Comparison of ENCODE assay signal across 16 cellular contexts in genomic region chr1:10662824-10663667, GRCh38.
A peak's percentile ranks its signal among the peaks of the same experiment; 100 is the strongest.
DNase-seq lines count a peak whose midpoint lies in the region; ATAC-seq and TF ChIP-seq lines count a peak whose summit lies in the region.
"Had no signal": no experiment of that assay in that cellular context is flagged by ENCODE, and none has a peak within 500 bp of the region (broad histone marks: within the 10 kb centered on the region; RNA-seq: fewer than 3 reads in every experiment).

No MANE protein-coding gene starts in this region.

- TF ChIP-seq POLR2A in esophagus muscularis mucosa (IDR thresholded peaks at IDR 0.05; ENCODE audit: low read depth), result no peak

- POLR2A ChIA-PET in RWPE1 (lab: Yijun Ruan, JAX; ENCODE audit: low non-redundant PET), result no interaction called here

- no peaks in the 10 kb centered on the region for H3K4me1 Mint-ChIP-seq in stimulated activated memory B cell treated with anti-CD40 and anti-IgM and Interleukin-4, amounts not matched to agents 10 μg/mL and 1 μg/mL and 100 μg/mL, for 72 hours

- no peaks in the 10 kb centered on the region for H3K9me3 Mint-ChIP-seq in stimulated activated memory B cell treated with anti-CD40 and anti-IgM and Interleukin-4, amounts not matched to agents 10 μg/mL and 1 μg/mL and 100 μg/mL, for 72 hours

- CTCF ChIA-PET in RWPE1 (lab: Yijun Ruan, JAX), result interaction anchor here (0.6 kb wide), 1 partner anchor 61 kb away, joined by 3 read pairs; no protein-coding TSS in a partner anchor

- intact Hi-C loops in esophagus muscularis mucosa (cut with DNase I), result no loop called here

- H3K27ac Mint-ChIP-seq in stimulated activated memory B cell treated with anti-CD40 and anti-IgM and Interleukin-4, amounts not matched to agents 10 μg/mL and 1 μg/mL and 100 μg/mL, for 72 hours, result no peak overlapping the region

- no peaks in the 10 kb centered on the region for H3K27me3 Mint-ChIP-seq in stimulated activated memory B cell treated with anti-CD40 and anti-IgM and Interleukin-4, amounts not matched to agents 10 μg/mL and 1 μg/mL and 100 μg/mL, for 72 hours

- peaks cover 54 to 84% (median 74%) of the 10 kb centered on the region in 4 donors for H3K4me1 ChIP-seq in esophagus muscularis mucosa
- H3K4me1 ChIP-seq in muscle layer of colon (ENCODE audit: insufficient read depth, low read length), result peaks cover 63% of the 10 kb centered on the region
- peaks cover 81% of the 10 kb centered on the region for H3K4me1 ChIP-seq in stomach smooth muscle (ENCODE audit: control insufficient read depth, insufficient read depth, low read length)

- DNase-seq in RWPE1 (ENCODE audit: low spot score), result no peak
- DNase-seq in esophagus muscularis mucosa (ENCODE audit: extremely low spot score), result no peak
- DNase-seq in NCI-H2107 (lab: John Stamatoyannopoulos, UW), result no peak
- no peak for DNase-seq in D341Med (ENCODE audit: low spot score)
- no peak for DNase-seq in germinal center (ENCODE audit: low spot score)
- DNase-seq: activated CD4-positive, alpha-beta T cell treated with anti-CD3 and anti-CD28 coated beads, Interleukin-2, amount 50 U/mL, for 1 hour; activated T-cell treated with anti-CD3 and anti-CD28 coated beads, Interleukin-2, amount 50 U/mL, for 48 hours; Karpas-422; NCI-H146; NCI-H69; stimulated activated CD4-positive, alpha-beta T cell treated with anti-CD3 and anti-CD28 coated beads, Interleukin-15, amount 100 ng/mL, for 24 hours had no signal

- no peak overlapping the region for H3K9ac ChIP-seq in muscle layer of colon (ENCODE audit: low read length)
- H3K9ac ChIP-seq in stomach smooth muscle (ENCODE audit: low read length in 2 of 2), result peak overlapping the region in 1 of 2 donors; percentile 55

- TF ChIP-seq CTCF in RWPE1 (conservative IDR thresholded peaks at IDR 0.05; ENCODE audit: low read depth) (no peak), esophagus muscularis mucosa (IDR thresholded peaks at IDR 0.05) (no peak)

- no peak overlapping the region for H3K4me3 Mint-ChIP-seq in stimulated activated memory B cell treated with anti-CD40 and anti-IgM and Interleukin-4, amounts not matched to agents 10 μg/mL and 1 μg/mL and 100 μg/mL, for 72 hours

- H3K36me3 Mint-ChIP-seq in stimulated activated memory B cell treated with anti-CD40 and anti-IgM and Interleukin-4, amounts not matched to agents 10 μg/mL and 1 μg/mL and 100 μg/mL, for 72 hours, result peaks cover 11% of the 10 kb centered on the region

- H3K4me3 ChIP-seq in esophagus muscularis mucosa (peak overlapping the region in 3 of 4 donors; percentile 8 to 22 (median 14)), muscle layer of colon (ENCODE audit: low read depth in 1 of 2, low read length in 2 of 2) (no peak overlapping the region), stomach smooth muscle (ENCODE audit: low read length in 2 of 2) (peak overlapping the region in 1 of 2 donors; percentile 58)
- H3K4me3 ChIP-seq: testis had no signal

- no peak for ATAC-seq in stimulated activated memory B cell treated with anti-CD40 and anti-IgM and Interleukin-4, amounts not matched to agents 10 μg/mL and 1 μg/mL and 100 μg/mL, for 72 hours

- H3K9me3 ChIP-seq in esophagus muscularis mucosa (no peaks in the 10 kb centered on the region), muscle layer of colon (ENCODE audit: low read length) (no peaks in the 10 kb centered on the region), stomach smooth muscle (ENCODE audit: control insufficient read depth in 2 of 2, low read length in 2 of 2) (no peaks in the 10 kb centered on the region)
- H3K9me3 ChIP-seq: neutrophil, testis had no signal

- WGBS in esophagus muscularis mucosa, result 47% methylated on average over 14 of the region's 25 CpGs

- H3K27me3 ChIP-seq in esophagus muscularis mucosa, result no peaks in the 10 kb centered on the region
- no peaks in the 10 kb centered on the region for H3K27me3 ChIP-seq in muscle layer of colon (ENCODE audit: control insufficient read depth in 1 of 2, insufficient read depth in 2 of 2, low read length in 2 of 2)
- H3K27me3 ChIP-seq in stomach smooth muscle (ENCODE audit: control insufficient read depth in 1 of 2, insufficient read depth in 2 of 2, low read length in 2 of 2), result no peaks in the 10 kb centered on the region
- H3K27me3 ChIP-seq: neutrophil, testis had no signal

- H3K36me3 ChIP-seq in esophagus muscularis mucosa (peaks cover 9 to 48% (median 30%) of the 10 kb centered on the region in 4 donors), muscle layer of colon (ENCODE audit: insufficient read depth, low read length) (peaks cover 11% of the 10 kb centered on the region), stomach smooth muscle (ENCODE audit: control insufficient read depth in 2 of 2, insufficient read depth in 2 of 2, low read length in 2 of 2) (peaks cover 6 to 10% of the 10 kb centered on the region in 2 donors)

- no peak for TF ChIP-seq EP300 in esophagus muscularis mucosa (IDR thresholded peaks at IDR 0.05)

- H3K27ac ChIP-seq in RWPE1 (peak overlapping the region; percentile 28), esophagus muscularis mucosa (replicated peaks in 1 of 4) (peak overlapping the region; percentile 86 to 96 (median 91)), muscle layer of colon (ENCODE audit: low read depth, low read length) (peak overlapping the region; percentile 84), stomach smooth muscle (ENCODE audit: low read length) (peak overlapping the region; percentile 93)
- H3K27ac ChIP-seq: neutrophil had no signal

Comparison
In these comparisons a context has a peak if more than half of its experiments do, and no peak if none do; other contexts are left out.
1. H3K27ac ChIP-seq: peak in every context shown above with its lines; median percentile 93 in stomach smooth muscle; 91 in esophagus muscularis mucosa; 84 in muscle layer of colon; 28 in RWPE1.
2. H3K4me3 ChIP-seq: peak in esophagus muscularis mucosa (3 of 4); none in muscle layer of colon (0 of 2).